In the genomic region with DNA sequence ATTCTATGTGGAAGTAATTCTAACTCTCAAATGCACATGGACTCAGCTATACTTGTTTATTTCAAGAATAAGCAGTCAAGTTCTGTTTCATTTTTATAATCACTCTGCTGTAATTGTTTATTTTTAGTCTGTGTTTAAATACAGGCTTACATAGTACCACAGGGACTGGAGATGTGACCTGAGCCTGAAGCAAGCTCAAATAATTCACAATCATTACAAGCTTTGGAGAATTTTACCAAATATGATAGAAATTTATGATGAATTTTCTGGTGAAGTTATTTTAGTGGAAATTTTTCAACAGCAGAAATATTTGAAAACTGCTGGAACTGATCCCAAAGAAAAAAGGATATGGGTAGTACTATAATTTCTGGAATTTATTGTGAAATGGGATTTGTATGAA, we compare ENCODE assay signal across 29 cellular contexts. TPM values are rescaled to one million over a fixed set of nuclear protein-coding genes. Genes with fewer than 3 reads are reported as not detected.
DNase-seq lines count a peak whose midpoint lies in the region; ATAC-seq and TF ChIP-seq lines count a peak whose summit lies in the region.
"Had no signal": no experiment of that assay in that cellular context is flagged by ENCODE, and none has a peak within 500 bp of the region (broad histone marks: within the 10 kb centered on the region; RNA-seq: fewer than 3 reads in every experiment).

No MANE protein-coding gene starts in this region.

- no peak for DNase-seq in heart right ventricle
- no peak for DNase-seq in Right ventricle myocardium inferior (ENCODE audit: missing footprints)
- peak; percentile 69 for DNase-seq in fibroblast of gingiva (ENCODE audit: low read depth)
- DNase-seq in myocyte (ENCODE audit: low read depth) = peak; percentile 27
- DNase-seq in islet precursor cell = no peak
- DNase-seq in globus pallidus (ENCODE audit: low spot score) = no peak
- DNase-seq: activated CD4-positive, alpha-beta T cell treated with anti-CD3 and anti-CD28 coated beads for 48 hours; activated naive CD4-positive, alpha-beta T cell treated with Interleukin-2 at 50 U/mL for 16 hours; activated T-cell treated with anti-CD3 and anti-CD28 coated beads, Interleukin-2, amount 50 U/mL, for 48 hours; amniotic stem cell; CD8-positive, alpha-beta memory T cell; dermis blood vessel endothelial cell; H9; head of caudate nucleus; midbrain; NCI-H1105 treated with DMSO at 0.1 percent for 48 hours; NCI-H2029 treated with DMSO at 0.1 percent for 48 hours; NCI-H345; NCI-H774; RPMI8226; stimulated activated naive CD8-positive, alpha-beta T cell treated with anti-CD3 and anti-CD28 coated beads, Interleukin-15, amount 100 ng/mL, for 72 hours; T-helper 2 cell; transverse colon had no signal

- no peak for TF ChIP-seq CTCF in heart right ventricle (IDR thresholded peaks at IDR 0.05)

- no peaks in the 10 kb centered on the region for H3K36me3 ChIP-seq in heart right ventricle
- H3K36me3 ChIP-seq: breast epithelium, transverse colon had no signal

- H3K4me1 ChIP-seq in heart right ventricle = peaks cover 3 to 48% (median 32%) of the 10 kb centered on the region in 9 donors
- H3K4me1 ChIP-seq: breast epithelium had no signal

- H3K27ac ChIP-seq in heart right ventricle = peak overlapping the region in 7 of 10 donors; percentile 39 to 72 (median 54)
- H3K27ac ChIP-seq: breast epithelium, SK-N-MC had no signal

- no peaks in the 10 kb centered on the region for H3K27me3 ChIP-seq in heart right ventricle
- H3K27me3 ChIP-seq: breast epithelium, transverse colon had no signal

- no peak overlapping the region for H3K4me3 ChIP-seq in heart right ventricle
- H3K4me3 ChIP-seq: breast epithelium, K562, SK-N-MC, transverse colon had no signal

- ATAC-seq in heart right ventricle = peak in 7 of 8 donors; percentile 50 to 80 (median 68)
- ATAC-seq in Right ventricle myocardium inferior = no peak
- no peak for ATAC-seq in GM19397 (IDR thresholded peaks at IDR 0.05; ENCODE audit: unreplicated experiment)
- ATAC-seq in HG02981 (IDR thresholded peaks at IDR 0.05; ENCODE audit: unreplicated experiment) = no peak
- ATAC-seq: K562; left lobe of liver; stimulated activated naive CD8-positive, alpha-beta T cell treated with anti-CD3 and anti-CD28 coated beads, Interleukin-15, amount 100 ng/mL, for 72 hours had no signal

- H3K9me3 ChIP-seq in heart right ventricle = peaks cover 0 to 5% (median 0%) of the 10 kb centered on the region in 11 donors
- H3K9me3 ChIP-seq: breast epithelium, transverse colon had no signal

- intact Hi-C loops in heart right ventricle (cut with DNase I) (no loop called here), Right ventricle myocardium inferior (cut with DNase I) (no loop called here)

RNA-seq across cellular contexts. Expression of a gene that starts 41.6 kb away (rescaled TPM):
- 10 to 100 TPM in 8 of 10 donors, 1 to 10 TPM in 2; 8.8 to 25.4 (median 12.7) TPM for total RNA-seq in heart right ventricle
- polyA plus RNA-seq in heart right ventricle = 1 to 10 TPM; 3.8 to 5.1 TPM
- total RNA-seq in Right ventricle myocardium inferior = 11.6 TPM
- 31.6 and 32.5 TPM in 2 replicates for total RNA-seq in myocyte
- polyA plus RNA-seq in myocyte (2012) = 49.9 TPM

RNA-seq across cellular contexts. Expression of a gene that starts 49.4 kb away (rescaled TPM):
- 100 to 1,000 TPM in 7 of 10 donors, 10 to 100 TPM in 3; 76.6 to 143 (median 114) TPM for total RNA-seq in heart right ventricle
- 10 to 100 TPM; 14.0 to 27.1 TPM for polyA plus RNA-seq in heart right ventricle
- total RNA-seq in Right ventricle myocardium inferior = 80.6 TPM
- total RNA-seq in myocyte = 67.1 and 90.6 TPM in 2 replicates
- polyA plus RNA-seq in myocyte (2012) = 59.2 TPM

Comparison
In these comparisons a context has a peak if more than half of its experiments do, and no peak if none do; other contexts are left out.
1. ATAC-seq: peak in heart right ventricle (7 of 8); none in Right ventricle myocardium inferior (single experiment), GM19397 (single experiment) and HG02981 (single experiment).
2. DNase-seq: peak in fibroblast of gingiva (single experiment) and myocyte (single experiment); none in heart right ventricle (0 of 2), Right ventricle myocardium inferior (single experiment), islet precursor cell (single experiment) and globus pallidus (single experiment).